Comparison of ENCODE assay signal across 2 cellular contexts in the genomic region with DNA sequence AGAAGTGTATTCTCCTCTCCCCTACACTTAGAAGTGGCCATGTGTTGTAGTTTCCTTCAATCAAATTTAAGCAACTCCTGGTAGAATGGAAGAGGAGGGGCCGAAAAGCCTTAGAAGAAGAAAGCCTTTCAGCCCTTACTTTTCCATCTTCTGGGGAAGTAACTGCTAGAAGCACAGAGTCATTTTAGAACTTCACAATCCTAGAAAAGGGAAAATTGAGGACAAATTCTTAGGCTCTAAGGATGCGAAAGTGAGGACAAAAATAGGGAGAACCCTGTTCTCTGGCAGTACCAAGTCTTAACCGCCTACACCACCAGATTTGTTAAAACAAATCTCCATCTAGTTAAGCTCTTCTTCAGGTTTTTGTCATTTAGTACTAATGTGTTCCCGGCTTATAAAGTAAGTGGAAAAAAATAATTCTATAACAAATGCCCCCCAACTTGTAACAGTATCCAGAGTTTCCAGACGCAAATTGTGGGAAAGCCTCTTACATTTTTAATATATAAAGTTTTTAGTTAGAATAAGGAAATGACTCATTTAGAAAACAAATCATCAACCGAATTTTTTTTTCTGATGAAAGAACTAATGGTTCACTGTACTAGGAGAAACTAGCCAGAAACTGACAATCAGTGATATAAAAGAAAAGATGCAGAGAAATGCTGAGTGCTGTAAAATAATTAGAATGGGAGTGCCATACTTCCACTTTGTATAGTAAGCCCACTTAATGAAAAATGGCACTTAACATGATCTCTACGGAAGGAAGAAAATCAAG.
TF ChIP-seq lines count a peak whose summit lies in the region.

No MANE protein-coding gene starts in this region.

TF ChIP-seq in SK-N-SH, 30 proteins besides CTCF, POLR2A, EP300 and RAD21:
- TF ChIP-seq SIN3A (IDR thresholded peaks at IDR 0.05; ENCODE audit: borderline replicate concordance, low read depth, low read length), result no peak
- TF ChIP-seq, protein P1, sequence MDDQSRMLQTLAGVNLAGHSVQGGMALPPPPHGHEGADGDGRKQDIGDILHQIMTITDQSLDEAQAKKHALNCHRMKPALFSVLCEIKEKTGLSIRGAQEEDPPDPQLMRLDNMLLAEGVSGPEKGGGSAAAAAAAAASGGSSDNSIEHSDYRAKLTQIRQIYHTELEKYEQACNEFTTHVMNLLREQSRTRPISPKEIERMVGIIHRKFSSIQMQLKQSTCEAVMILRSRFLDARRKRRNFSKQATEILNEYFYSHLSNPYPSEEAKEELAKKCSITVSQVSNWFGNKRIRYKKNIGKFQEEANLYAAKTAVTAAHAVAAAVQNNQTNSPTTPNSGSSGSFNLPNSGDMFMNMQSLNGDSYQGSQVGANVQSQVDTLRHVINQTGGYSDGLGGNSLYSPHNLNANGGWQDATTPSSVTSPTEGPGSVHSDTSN (IDR thresholded peaks at IDR 0.05), result no peak
- no peak for TF ChIP-seq GABPA (IDR thresholded peaks at IDR 0.05; ENCODE audit: low read depth)
- no peak for TF ChIP-seq TEAD4 (IDR thresholded peaks at IDR 0.05; ENCODE audit: borderline replicate concordance, insufficient read depth)
- TF ChIP-seq, protein P2, sequence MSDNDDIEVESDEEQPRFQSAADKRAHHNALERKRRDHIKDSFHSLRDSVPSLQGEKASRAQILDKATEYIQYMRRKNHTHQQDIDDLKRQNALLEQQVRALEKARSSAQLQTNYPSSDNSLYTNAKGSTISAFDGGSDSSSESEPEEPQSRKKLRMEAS (IDR thresholded peaks at IDR 0.05; ENCODE audit: low read depth), result no peak
- TF ChIP-seq FOXJ3 (CRISPR knock-in tag; IDR thresholded peaks at IDR 0.05), result no peak
- TF ChIP-seq, protein P3, sequence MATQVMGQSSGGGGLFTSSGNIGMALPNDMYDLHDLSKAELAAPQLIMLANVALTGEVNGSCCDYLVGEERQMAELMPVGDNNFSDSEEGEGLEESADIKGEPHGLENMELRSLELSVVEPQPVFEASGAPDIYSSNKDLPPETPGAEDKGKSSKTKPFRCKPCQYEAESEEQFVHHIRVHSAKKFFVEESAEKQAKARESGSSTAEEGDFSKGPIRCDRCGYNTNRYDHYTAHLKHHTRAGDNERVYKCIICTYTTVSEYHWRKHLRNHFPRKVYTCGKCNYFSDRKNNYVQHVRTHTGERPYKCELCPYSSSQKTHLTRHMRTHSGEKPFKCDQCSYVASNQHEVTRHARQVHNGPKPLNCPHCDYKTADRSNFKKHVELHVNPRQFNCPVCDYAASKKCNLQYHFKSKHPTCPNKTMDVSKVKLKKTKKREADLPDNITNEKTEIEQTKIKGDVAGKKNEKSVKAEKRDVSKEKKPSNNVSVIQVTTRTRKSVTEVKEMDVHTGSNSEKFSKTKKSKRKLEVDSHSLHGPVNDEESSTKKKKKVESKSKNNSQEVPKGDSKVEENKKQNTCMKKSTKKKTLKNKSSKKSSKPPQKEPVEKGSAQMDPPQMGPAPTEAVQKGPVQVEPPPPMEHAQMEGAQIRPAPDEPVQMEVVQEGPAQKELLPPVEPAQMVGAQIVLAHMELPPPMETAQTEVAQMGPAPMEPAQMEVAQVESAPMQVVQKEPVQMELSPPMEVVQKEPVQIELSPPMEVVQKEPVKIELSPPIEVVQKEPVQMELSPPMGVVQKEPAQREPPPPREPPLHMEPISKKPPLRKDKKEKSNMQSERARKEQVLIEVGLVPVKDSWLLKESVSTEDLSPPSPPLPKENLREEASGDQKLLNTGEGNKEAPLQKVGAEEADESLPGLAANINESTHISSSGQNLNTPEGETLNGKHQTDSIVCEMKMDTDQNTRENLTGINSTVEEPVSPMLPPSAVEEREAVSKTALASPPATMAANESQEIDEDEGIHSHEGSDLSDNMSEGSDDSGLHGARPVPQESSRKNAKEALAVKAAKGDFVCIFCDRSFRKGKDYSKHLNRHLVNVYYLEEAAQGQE (IDR thresholded peaks at IDR 0.05; ENCODE audit: low read depth, low read length), result no peak
- TF ChIP-seq, protein P4, sequence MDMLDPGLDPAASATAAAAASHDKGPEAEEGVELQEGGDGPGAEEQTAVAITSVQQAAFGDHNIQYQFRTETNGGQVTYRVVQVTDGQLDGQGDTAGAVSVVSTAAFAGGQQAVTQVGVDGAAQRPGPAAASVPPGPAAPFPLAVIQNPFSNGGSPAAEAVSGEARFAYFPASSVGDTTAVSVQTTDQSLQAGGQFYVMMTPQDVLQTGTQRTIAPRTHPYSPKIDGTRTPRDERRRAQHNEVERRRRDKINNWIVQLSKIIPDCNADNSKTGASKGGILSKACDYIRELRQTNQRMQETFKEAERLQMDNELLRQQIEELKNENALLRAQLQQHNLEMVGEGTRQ (IDR thresholded peaks at IDR 0.05; ENCODE audit: borderline replicate concordance, low read depth, low read length), result no peak
- TF ChIP-seq RXRA (IDR thresholded peaks at IDR 0.05; ENCODE audit: borderline replicate concordance, low read depth), result no peak
- TF ChIP-seq FOSL2 (IDR thresholded peaks at IDR 0.05; ENCODE audit: borderline replicate concordance, low read depth), result no peak
- TF ChIP-seq TAF1 (IDR thresholded peaks at IDR 0.05; ENCODE audit: borderline replicate concordance, low read depth, low read length), result no peak
- no peak for TF ChIP-seq POLR2AphosphoS5 (IDR thresholded peaks at IDR 0.05; ENCODE audit: low read depth, low read length)
- TF ChIP-seq JUND (IDR thresholded peaks at IDR 0.05), result no peak

TF ChIP-seq in SK-N-SH treated with all-trans-retinoic acid at 6 μM for 48 hours, 23 proteins besides CTCF, POLR2A, EP300 and RAD21 (continued from another document):
- TF ChIP-seq, protein P5, sequence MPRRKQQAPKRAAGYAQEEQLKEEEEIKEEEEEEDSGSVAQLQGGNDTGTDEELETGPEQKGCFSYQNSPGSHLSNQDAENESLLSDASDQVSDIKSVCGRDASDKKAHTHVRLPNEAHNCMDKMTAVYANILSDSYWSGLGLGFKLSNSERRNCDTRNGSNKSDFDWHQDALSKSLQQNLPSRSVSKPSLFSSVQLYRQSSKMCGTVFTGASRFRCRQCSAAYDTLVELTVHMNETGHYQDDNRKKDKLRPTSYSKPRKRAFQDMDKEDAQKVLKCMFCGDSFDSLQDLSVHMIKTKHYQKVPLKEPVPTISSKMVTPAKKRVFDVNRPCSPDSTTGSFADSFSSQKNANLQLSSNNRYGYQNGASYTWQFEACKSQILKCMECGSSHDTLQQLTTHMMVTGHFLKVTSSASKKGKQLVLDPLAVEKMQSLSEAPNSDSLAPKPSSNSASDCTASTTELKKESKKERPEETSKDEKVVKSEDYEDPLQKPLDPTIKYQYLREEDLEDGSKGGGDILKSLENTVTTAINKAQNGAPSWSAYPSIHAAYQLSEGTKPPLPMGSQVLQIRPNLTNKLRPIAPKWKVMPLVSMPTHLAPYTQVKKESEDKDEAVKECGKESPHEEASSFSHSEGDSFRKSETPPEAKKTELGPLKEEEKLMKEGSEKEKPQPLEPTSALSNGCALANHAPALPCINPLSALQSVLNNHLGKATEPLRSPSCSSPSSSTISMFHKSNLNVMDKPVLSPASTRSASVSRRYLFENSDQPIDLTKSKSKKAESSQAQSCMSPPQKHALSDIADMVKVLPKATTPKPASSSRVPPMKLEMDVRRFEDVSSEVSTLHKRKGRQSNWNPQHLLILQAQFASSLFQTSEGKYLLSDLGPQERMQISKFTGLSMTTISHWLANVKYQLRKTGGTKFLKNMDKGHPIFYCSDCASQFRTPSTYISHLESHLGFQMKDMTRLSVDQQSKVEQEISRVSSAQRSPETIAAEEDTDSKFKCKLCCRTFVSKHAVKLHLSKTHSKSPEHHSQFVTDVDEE (CRISPR knock-in tag; IDR thresholded peaks at IDR 0.05), result no peak
- TF ChIP-seq, protein P6, sequence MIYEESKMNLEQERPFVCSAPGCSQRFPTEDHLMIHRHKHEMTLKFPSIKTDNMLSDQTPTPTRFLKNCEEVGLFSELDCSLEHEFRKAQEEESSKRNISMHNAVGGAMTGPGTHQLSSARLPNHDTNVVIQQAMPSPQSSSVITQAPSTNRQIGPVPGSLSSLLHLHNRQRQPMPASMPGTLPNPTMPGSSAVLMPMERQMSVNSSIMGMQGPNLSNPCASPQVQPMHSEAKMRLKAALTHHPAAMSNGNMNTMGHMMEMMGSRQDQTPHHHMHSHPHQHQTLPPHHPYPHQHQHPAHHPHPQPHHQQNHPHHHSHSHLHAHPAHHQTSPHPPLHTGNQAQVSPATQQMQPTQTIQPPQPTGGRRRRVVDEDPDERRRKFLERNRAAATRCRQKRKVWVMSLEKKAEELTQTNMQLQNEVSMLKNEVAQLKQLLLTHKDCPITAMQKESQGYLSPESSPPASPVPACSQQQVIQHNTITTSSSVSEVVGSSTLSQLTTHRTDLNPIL (CRISPR knock-in tag; IDR thresholded peaks at IDR 0.05; ENCODE audit: low read depth), result no peak
- TF ChIP-seq ARNTL (CRISPR knock-in tag; IDR thresholded peaks at IDR 0.05; ENCODE audit: borderline replicate concordance, low read depth) (no peak), BACH2 (CRISPR knock-in tag; IDR thresholded peaks at IDR 0.05; ENCODE audit: borderline replicate concordance) (no peak), ZFP30 (CRISPR knock-in tag; IDR thresholded peaks at IDR 0.05) (no peak), TOX (CRISPR knock-in tag; IDR thresholded peaks at IDR 0.05; ENCODE audit: borderline replicate concordance) (no peak), CSDC2 (CRISPR knock-in tag; IDR thresholded peaks at IDR 0.05) (no peak), ZC3H10 (CRISPR knock-in tag; IDR thresholded peaks at IDR 0.05) (no peak), RARB (CRISPR knock-in tag; IDR thresholded peaks at IDR 0.05) (no peak), OSR1 (CRISPR knock-in tag; IDR thresholded peaks at IDR 0.05) (no peak), ZNF8 (CRISPR knock-in tag; IDR thresholded peaks at IDR 0.05) (no peak), ESRRG (CRISPR knock-in tag; IDR thresholded peaks at IDR 0.05) (no peak), ZNF70 (CRISPR knock-in tag; IDR thresholded peaks at IDR 0.05) (no peak)
- TF ChIP-seq, protein P7, sequence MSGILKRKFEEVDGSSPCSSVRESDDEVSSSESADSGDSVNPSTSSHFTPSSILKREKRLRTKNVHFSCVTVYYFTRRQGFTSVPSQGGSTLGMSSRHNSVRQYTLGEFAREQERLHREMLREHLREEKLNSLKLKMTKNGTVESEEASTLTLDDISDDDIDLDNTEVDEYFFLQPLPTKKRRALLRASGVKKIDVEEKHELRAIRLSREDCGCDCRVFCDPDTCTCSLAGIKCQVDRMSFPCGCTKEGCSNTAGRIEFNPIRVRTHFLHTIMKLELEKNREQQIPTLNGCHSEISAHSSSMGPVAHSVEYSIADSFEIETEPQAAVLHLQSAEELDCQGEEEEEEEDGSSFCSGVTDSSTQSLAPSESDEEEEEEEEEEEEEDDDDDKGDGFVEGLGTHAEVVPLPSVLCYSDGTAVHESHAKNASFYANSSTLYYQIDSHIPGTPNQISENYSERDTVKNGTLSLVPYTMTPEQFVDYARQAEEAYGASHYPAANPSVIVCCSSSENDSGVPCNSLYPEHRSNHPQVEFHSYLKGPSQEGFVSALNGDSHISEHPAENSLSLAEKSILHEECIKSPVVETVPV (CRISPR knock-in tag; IDR thresholded peaks at IDR 0.05), result no peak
- TF ChIP-seq, protein P8, sequence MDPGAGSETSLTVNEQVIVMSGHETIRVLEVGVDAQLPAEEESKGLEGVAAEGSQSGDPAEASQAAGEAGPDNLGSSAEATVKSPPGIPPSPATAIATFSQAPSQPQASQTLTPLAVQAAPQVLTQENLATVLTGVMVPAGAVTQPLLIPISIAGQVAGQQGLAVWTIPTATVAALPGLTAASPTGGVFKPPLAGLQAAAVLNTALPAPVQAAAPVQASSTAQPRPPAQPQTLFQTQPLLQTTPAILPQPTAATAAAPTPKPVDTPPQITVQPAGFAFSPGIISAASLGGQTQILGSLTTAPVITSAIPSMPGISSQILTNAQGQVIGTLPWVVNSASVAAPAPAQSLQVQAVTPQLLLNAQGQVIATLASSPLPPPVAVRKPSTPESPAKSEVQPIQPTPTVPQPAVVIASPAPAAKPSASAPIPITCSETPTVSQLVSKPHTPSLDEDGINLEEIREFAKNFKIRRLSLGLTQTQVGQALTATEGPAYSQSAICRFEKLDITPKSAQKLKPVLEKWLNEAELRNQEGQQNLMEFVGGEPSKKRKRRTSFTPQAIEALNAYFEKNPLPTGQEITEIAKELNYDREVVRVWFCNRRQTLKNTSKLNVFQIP (CRISPR knock-in tag; IDR thresholded peaks at IDR 0.05; ENCODE audit: borderline replicate concordance, low read depth), result no peak
- TF ChIP-seq, protein P9, sequence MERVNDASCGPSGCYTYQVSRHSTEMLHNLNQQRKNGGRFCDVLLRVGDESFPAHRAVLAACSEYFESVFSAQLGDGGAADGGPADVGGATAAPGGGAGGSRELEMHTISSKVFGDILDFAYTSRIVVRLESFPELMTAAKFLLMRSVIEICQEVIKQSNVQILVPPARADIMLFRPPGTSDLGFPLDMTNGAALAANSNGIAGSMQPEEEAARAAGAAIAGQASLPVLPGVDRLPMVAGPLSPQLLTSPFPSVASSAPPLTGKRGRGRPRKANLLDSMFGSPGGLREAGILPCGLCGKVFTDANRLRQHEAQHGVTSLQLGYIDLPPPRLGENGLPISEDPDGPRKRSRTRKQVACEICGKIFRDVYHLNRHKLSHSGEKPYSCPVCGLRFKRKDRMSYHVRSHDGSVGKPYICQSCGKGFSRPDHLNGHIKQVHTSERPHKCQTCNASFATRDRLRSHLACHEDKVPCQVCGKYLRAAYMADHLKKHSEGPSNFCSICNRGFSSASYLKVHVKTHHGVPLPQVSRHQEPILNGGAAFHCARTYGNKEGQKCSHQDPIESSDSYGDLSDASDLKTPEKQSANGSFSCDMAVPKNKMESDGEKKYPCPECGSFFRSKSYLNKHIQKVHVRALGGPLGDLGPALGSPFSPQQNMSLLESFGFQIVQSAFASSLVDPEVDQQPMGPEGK (CRISPR knock-in tag; IDR thresholded peaks at IDR 0.05; ENCODE audit: borderline replicate concordance), result no peak
